Comparison of ENCODE assay signal across 8 cellular contexts in genomic region chr12:64450711-64451486, GRCh38. TPM values are rescaled to one million over a fixed set of nuclear protein-coding genes. Genes with fewer than 3 reads are reported as not detected.
DNase-seq lines count a peak whose midpoint lies in the region; ATAC-seq and TF ChIP-seq lines count a peak whose summit lies in the region.

No MANE protein-coding gene starts in this region.

- DNase-seq in DND-41 (peak; percentile 25), HuH-7 (ENCODE audit: low spot score) (peak; percentile 12), SK-MEL-5 (ENCODE audit: low read depth, low spot score) (peak; percentile 51), epithelial cell of prostate (ENCODE audit: low read depth, low spot score) (no peak), lower leg skin (ENCODE audit: low spot score in 2 of 2) (no peak)
- no peak for DNase-seq in stimulated activated CD4-positive, alpha-beta T cell treated with anti-CD3 and anti-CD28 coated beads, Interleukin-15, amount 100 ng/mL, for 24 hours

- TF ChIP-seq EP300 in neural cell (conservative IDR thresholded peaks at IDR 0.05; ENCODE audit: poor library complexity, severe bottlenecking), result no peak

- no peak for TF ChIP-seq RAD21 in neural cell (conservative IDR thresholded peaks at IDR 0.05)

- no peaks in the 10 kb centered on the region for H3K9me2 ChIP-seq in neural cell (ENCODE audit: insufficient read depth, low read length)

- H4K20me1 ChIP-seq in DND-41 (ENCODE audit: insufficient read depth, low read length) (no peaks in the 10 kb centered on the region), neural cell (ENCODE audit: insufficient read depth) (no peaks in the 10 kb centered on the region)

- WGBS in lower leg skin, 2 donors, result 27 to 30% methylated on average over 8 of the region's 8 CpGs

- TF ChIP-seq CTCF in DND-41 (IDR thresholded peaks at IDR 0.05; ENCODE audit: borderline replicate concordance, extremely low read depth, low read length, poor library complexity, severe bottlenecking), result no peak
- TF ChIP-seq CTCF in neural cell (IDR thresholded peaks at IDR 0.05; ENCODE audit: poor library complexity, severe bottlenecking), result no peak
- no peak for TF ChIP-seq CTCF in lower leg skin (IDR thresholded peaks at IDR 0.05)

- ATAC-seq in DND-41 (ENCODE audit: insufficient read depth, low read depth) (0 out of 3 replicates have a peak, but pooled peaks have one; percentile 16), GM19328 (IDR thresholded peaks at IDR 0.05; ENCODE audit: unreplicated experiment) (no peak)

- H3F3A ChIP-seq in neural cell (ENCODE audit: insufficient read depth, low read length, poor library complexity, severe bottlenecking), result no peaks in the 10 kb centered on the region

- H3K4me2 ChIP-seq in DND-41 (ENCODE audit: insufficient read depth, low read length) (peak overlapping the region; percentile 99), neural cell (ENCODE audit: low read length) (peak overlapping the region; percentile 56)

- intact Hi-C loops in lower leg skin (cut with DNase I; ENCODE audit: low total_unique reads), result no loop called here

- H3K9ac ChIP-seq in DND-41 (ENCODE audit: low read depth, low read length), result peak overlapping the region; percentile 88
- H3K9ac ChIP-seq in neural cell (ENCODE audit: low read length), result peak overlapping the region; percentile 4

- H2AFZ ChIP-seq in DND-41 (ENCODE audit: low read depth, low read length) (peak overlapping the region; percentile 100), neural cell (ENCODE audit: low read depth, low read length) (no peak overlapping the region)

- H3K27me3 ChIP-seq in DND-41 (ENCODE audit: insufficient read depth, low read length, poor library complexity) (no peaks in the 10 kb centered on the region), neural cell (ENCODE audit: insufficient read depth, low read depth, low read length) (no peaks in the 10 kb centered on the region)

- TF ChIP-seq POLR2A in lower leg skin (IDR thresholded peaks at IDR 0.05), result no peak

- peaks cover 30% of the 10 kb centered on the region for H3K36me3 ChIP-seq in DND-41 (ENCODE audit: insufficient read depth, low read length)
- no peaks in the 10 kb centered on the region for H3K36me3 ChIP-seq in neural cell (ENCODE audit: insufficient read depth, low read length)

- in situ Hi-C loops in SK-MEL-5 (cut with HindIII; ENCODE audit: low pct_unique_long_range_greater_than_20kb, low sequenced_read_pairs), result no loop called here

- H3K4me3 ChIP-seq in DND-41 (ENCODE audit: low read depth in 1 of 2, low read length in 2 of 2), result peak overlapping the region; percentile 58 to 98; a peak in 3 of 4 replicates
- peak overlapping the region; percentile 95 for H3K4me3 ChIP-seq in neural cell (ENCODE audit: low read length)
- no peak overlapping the region for H3K4me3 ChIP-seq in lower leg skin (ENCODE audit: low read depth, poor library complexity, severe bottlenecking)

- peaks cover 40% of the 10 kb centered on the region for H3K4me1 ChIP-seq in DND-41 (ENCODE audit: insufficient read depth, low read length)

- H3K9me3 ChIP-seq in DND-41 (ENCODE audit: insufficient read depth, low read length, severe bottlenecking), result no peaks in the 10 kb centered on the region
- no peaks in the 10 kb centered on the region for H3K9me3 ChIP-seq in neural cell (ENCODE audit: low read length)

- peak overlapping the region; percentile 90 for H3K27ac ChIP-seq in DND-41 (ENCODE audit: low read length)
- H3K27ac ChIP-seq in epithelial cell of prostate, result peak overlapping the region; percentile 97
- H3K27ac ChIP-seq in neural cell (ENCODE audit: low read length), result no peak overlapping the region

- H3K79me2 ChIP-seq in DND-41 (ENCODE audit: insufficient read depth, low read length) (peaks cover 47% of the 10 kb centered on the region), neural cell (replicated peaks; ENCODE audit: insufficient read depth, low read length) (peaks cover 29% of the 10 kb centered on the region)

TF ChIP-seq in neural cell, 6 proteins besides CTCF, POLR2A, EP300 and RAD21:
- no peak for TF ChIP-seq MXI1 (conservative IDR thresholded peaks at IDR 0.05; ENCODE audit: poor library complexity, severe bottlenecking)
- TF ChIP-seq, protein P1, sequence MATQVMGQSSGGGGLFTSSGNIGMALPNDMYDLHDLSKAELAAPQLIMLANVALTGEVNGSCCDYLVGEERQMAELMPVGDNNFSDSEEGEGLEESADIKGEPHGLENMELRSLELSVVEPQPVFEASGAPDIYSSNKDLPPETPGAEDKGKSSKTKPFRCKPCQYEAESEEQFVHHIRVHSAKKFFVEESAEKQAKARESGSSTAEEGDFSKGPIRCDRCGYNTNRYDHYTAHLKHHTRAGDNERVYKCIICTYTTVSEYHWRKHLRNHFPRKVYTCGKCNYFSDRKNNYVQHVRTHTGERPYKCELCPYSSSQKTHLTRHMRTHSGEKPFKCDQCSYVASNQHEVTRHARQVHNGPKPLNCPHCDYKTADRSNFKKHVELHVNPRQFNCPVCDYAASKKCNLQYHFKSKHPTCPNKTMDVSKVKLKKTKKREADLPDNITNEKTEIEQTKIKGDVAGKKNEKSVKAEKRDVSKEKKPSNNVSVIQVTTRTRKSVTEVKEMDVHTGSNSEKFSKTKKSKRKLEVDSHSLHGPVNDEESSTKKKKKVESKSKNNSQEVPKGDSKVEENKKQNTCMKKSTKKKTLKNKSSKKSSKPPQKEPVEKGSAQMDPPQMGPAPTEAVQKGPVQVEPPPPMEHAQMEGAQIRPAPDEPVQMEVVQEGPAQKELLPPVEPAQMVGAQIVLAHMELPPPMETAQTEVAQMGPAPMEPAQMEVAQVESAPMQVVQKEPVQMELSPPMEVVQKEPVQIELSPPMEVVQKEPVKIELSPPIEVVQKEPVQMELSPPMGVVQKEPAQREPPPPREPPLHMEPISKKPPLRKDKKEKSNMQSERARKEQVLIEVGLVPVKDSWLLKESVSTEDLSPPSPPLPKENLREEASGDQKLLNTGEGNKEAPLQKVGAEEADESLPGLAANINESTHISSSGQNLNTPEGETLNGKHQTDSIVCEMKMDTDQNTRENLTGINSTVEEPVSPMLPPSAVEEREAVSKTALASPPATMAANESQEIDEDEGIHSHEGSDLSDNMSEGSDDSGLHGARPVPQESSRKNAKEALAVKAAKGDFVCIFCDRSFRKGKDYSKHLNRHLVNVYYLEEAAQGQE (IDR thresholded peaks at IDR 0.05; ENCODE audit: borderline replicate concordance), result no peak
- no peak for TF ChIP-seq TAF1 (IDR thresholded peaks at IDR 0.05; ENCODE audit: low read depth)
- no peak for TF ChIP-seq EZH2 (IDR thresholded peaks at IDR 0.05; ENCODE audit: borderline replicate concordance, insufficient read depth, low read length, poor library complexity, severe bottlenecking)
- no peak for TF ChIP-seq POLR2AphosphoS5 (IDR thresholded peaks at IDR 0.05)
- no peak for TF ChIP-seq SMC3 (conservative IDR thresholded peaks at IDR 0.05; ENCODE audit: poor library complexity)
TF ChIP-seq in neural cell: peak in this region for 0.

RNA-seq across cellular contexts. Expression of gene TBK1, which starts 1.0 kb away (rescaled TPM):
- total RNA-seq in SK-MEL-5 (2014; rRNA removed; shearing (Covaris generic)), result 57.2 and 64.0 TPM in 2 replicates
- polyA plus RNA-seq in SK-MEL-5 (2015; cell fraction: cytosol; rRNA removed), result 31.3 and 31.4 TPM in 2 replicates
- polyA plus RNA-seq in SK-MEL-5 (2015; cell fraction: nucleus; rRNA removed), result 57.3 and 58.4 TPM in 2 replicates
- polyA plus RNA-seq in neural cell, result 19.7 and 21.2 TPM in 2 replicates
- 24.1 and 30.2 TPM in 2 replicates for polyA minus RNA-seq in neural cell
- 10 to 100 TPM; 16.3 to 30.1 (median 17.3) TPM for total RNA-seq in lower leg skin

RNA-seq across cellular contexts. Expression of gene XPOT, which starts 46.7 kb away (rescaled TPM):
- total RNA-seq in SK-MEL-5 (2014; rRNA removed; shearing (Covaris generic)), result 154 and 156 TPM in 2 replicates
- 119 and 183 TPM in 2 replicates for polyA plus RNA-seq in SK-MEL-5 (2015; cell fraction: cytosol; rRNA removed)
- 287 and 419 TPM in 2 replicates for polyA plus RNA-seq in SK-MEL-5 (2015; cell fraction: nucleus; rRNA removed)
- 46.7 and 50.8 TPM in 2 replicates for polyA plus RNA-seq in neural cell
- 48.7 and 54.8 TPM in 2 replicates for polyA minus RNA-seq in neural cell
- total RNA-seq in lower leg skin, result 10 to 100 TPM; 25.3 to 32.5 (median 29.6) TPM

Comparison
In these comparisons a context has a peak if more than half of its experiments do, and no peak if none do; other contexts are left out.
1. DNase-seq: peak in DND-41 (single experiment), HuH-7 (single experiment) and SK-MEL-5 (single experiment); none in epithelial cell of prostate (single experiment), lower leg skin (0 of 2) and stimulated activated CD4-positive, alpha-beta T cell treated with anti-CD3 and anti-CD28 coated beads, Interleukin-15, amount 100 ng/mL, for 24 hours (single experiment).